ENCODE assay signal across 8 cellular contexts in genomic region chr6:157021267-157022021, GRCh38.
A peak's percentile ranks its signal among the peaks of the same experiment; 100 is the strongest.
DNase-seq lines count a peak whose midpoint lies in the region; ATAC-seq and TF ChIP-seq lines count a peak whose summit lies in the region.

No MANE protein-coding gene starts in this region.

- TF ChIP-seq CTCF in right atrium auricular region (IDR thresholded peaks at IDR 0.05) (peak in 1 of 2 donors; percentile 55), uterus (IDR thresholded peaks at IDR 0.05) (peak in 3 of 4 experiments; percentile 23 to 49 (median 47))

- H3K4me3 ChIP-seq in right atrium auricular region = peak overlapping the region; percentile 63 to 81
- H3K4me3 ChIP-seq in uterus = peak overlapping the region; percentile 73 to 88

- intact Hi-C loops in uterus (cut with DNase I; ENCODE audit: low total_unique reads) = loop anchor here (2.0 kb wide), 1 partner anchor 243 kb away; no protein-coding TSS in a partner anchor

- H3K36me3 ChIP-seq in right atrium auricular region = no peaks in the 10 kb centered on the region
- no peaks in the 10 kb centered on the region for H3K36me3 ChIP-seq in uterus

- H3K4me1 ChIP-seq in right atrium auricular region = peaks cover 0 to 33% of the 10 kb centered on the region in 2 donors
- H3K4me1 ChIP-seq in uterus = peaks cover 0 to 21% of the 10 kb centered on the region in 2 donors

- H3K27ac ChIP-seq in right atrium auricular region (peak overlapping the region; percentile 98 to 99), uterus (peak overlapping the region; percentile 97 to 99)

- H3K4me3 Mint-ChIP-seq in T-helper 1 cell treated with Interleukin-12 subunit alpha and Interleukin-12 subunit beta and Interleukin-4 antibody, amounts not matched to agents 30 μg/mL and 1 μg/mL, for 36 hours = peak overlapping the region; percentile 92

- H3K27ac Mint-ChIP-seq in T-helper 1 cell treated with Interleukin-12 subunit alpha and Interleukin-12 subunit beta and Interleukin-4 antibody, amounts not matched to agents 30 μg/mL and 1 μg/mL, for 36 hours = peak overlapping the region; percentile 98

- H3K27me3 Mint-ChIP-seq in T-helper 1 cell treated with Interleukin-12 subunit alpha and Interleukin-12 subunit beta and Interleukin-4 antibody, amounts not matched to agents 30 μg/mL and 1 μg/mL, for 36 hours (ENCODE audit: low read depth) = no peaks in the 10 kb centered on the region

- peaks cover 2% of the 10 kb centered on the region for H3K36me3 Mint-ChIP-seq in T-helper 1 cell treated with Interleukin-12 subunit alpha and Interleukin-12 subunit beta and Interleukin-4 antibody, amounts not matched to agents 30 μg/mL and 1 μg/mL, for 36 hours (ENCODE audit: low read depth)

- H3K9me3 Mint-ChIP-seq in T-helper 1 cell treated with Interleukin-12 subunit alpha and Interleukin-12 subunit beta and Interleukin-4 antibody, amounts not matched to agents 30 μg/mL and 1 μg/mL, for 36 hours = no peaks in the 10 kb centered on the region

- H3K4me1 Mint-ChIP-seq in T-helper 1 cell treated with Interleukin-12 subunit alpha and Interleukin-12 subunit beta and Interleukin-4 antibody, amounts not matched to agents 30 μg/mL and 1 μg/mL, for 36 hours (ENCODE audit: low read depth) = peaks cover 37% of the 10 kb centered on the region

- DNase-seq in NCI-H1092 treated with DMSO at 0.1 percent for 48 hours (lab: John Stamatoyannopoulos, UW) = peak; percentile 75
- DNase-seq in amygdala (lab: John Stamatoyannopoulos, UW) = peak; percentile 43 to 92 (median 83)
- peak; percentile 90 for DNase-seq in right atrium auricular region (ENCODE audit: low spot score)
- DNase-seq in putamen (ENCODE audit: low spot score) = peak; percentile 93
- DNase-seq in uterus = peak; percentile 90 to 92

- TF ChIP-seq POLR2A in GM15510 (IDR thresholded peaks at IDR 0.05; ENCODE audit: borderline replicate concordance, extremely low read depth, insufficient read length) = peak; percentile 89
- peak; percentile 96 for TF ChIP-seq POLR2A in uterus (IDR thresholded peaks at IDR 0.05)

- H3K27me3 ChIP-seq in right atrium auricular region (no peaks in the 10 kb centered on the region), uterus (no peaks in the 10 kb centered on the region)

- H3K9me3 ChIP-seq in right atrium auricular region (peaks cover 0 to 7% of the 10 kb centered on the region in 2 donors), uterus (no peaks in the 10 kb centered on the region)

- peak; percentile 78 for ATAC-seq in HG02678 (IDR thresholded peaks at IDR 0.05; ENCODE audit: unreplicated experiment)

Comparison
In these comparisons a context has a peak if more than half of its experiments do, and no peak if none do; other contexts are left out.
1. Peak in every context shown above with its lines: DNase-seq, ATAC-seq, H3K4me3 ChIP-seq and H3K27ac ChIP-seq.